Comparison of ENCODE assay signal across 15 cellular contexts in genomic region chr7:96823274-96823673, GRCh38.
A peak's percentile ranks its signal among the peaks of the same experiment; 100 is the strongest.
DNase-seq lines count a peak whose midpoint lies in the region; ATAC-seq and TF ChIP-seq lines count a peak whose summit lies in the region.
"Had no signal": no experiment of that assay in that cellular context is flagged by ENCODE, and none has a peak within 500 bp of the region (broad histone marks: within the 10 kb centered on the region; RNA-seq: fewer than 3 reads in every experiment).

No MANE protein-coding gene starts in this region.

- DNase-seq in CD1c-positive myeloid dendritic cell (ENCODE audit: extremely low spot score), result peak; percentile 4
- DNase-seq in inferior parietal cortex (ENCODE audit: extremely low spot score), result peak; percentile 49
- DNase-seq in stimulated activated naive CD4-positive, alpha-beta T cell treated with Interleukin-2 at 50 U/mL for 16 hours (lab: John Stamatoyannopoulos, UW), result no peak
- no peak for DNase-seq in right atrium auricular region (ENCODE audit: low spot score)
- no peak for DNase-seq in vagina (ENCODE audit: extremely low spot score in 2 of 2)
- DNase-seq: activated CD4-positive, CD25-positive, alpha-beta regulatory T cell; CD8-positive, alpha-beta memory T cell; islet precursor cell; NCI-H187 treated with DMSO at 0.1 percent for 48 hours; RPMI8226; stomach had no signal

- H3K36me3 ChIP-seq in right atrium auricular region (no peaks in the 10 kb centered on the region), vagina (no peaks in the 10 kb centered on the region)
- H3K36me3 ChIP-seq: stomach had no signal

- no peak overlapping the region for H3K4me3 Mint-ChIP-seq in activated T-helper 17 cell treated with anti-CD3 and anti-CD28 coated beads, Interleukin-2, amount 50 U/mL, for 72 hours
- H3K4me3 Mint-ChIP-seq in stimulated activated memory B cell treated with anti-CD40 and anti-IgM and Interleukin-4, amounts not matched to agents 10 μg/mL and 1 μg/mL and 100 μg/mL, for 72 hours, result no peak overlapping the region
- H3K4me3 Mint-ChIP-seq: CD8-positive, alpha-beta memory T cell; neural crest cell had no signal

- H3K27ac Mint-ChIP-seq in activated T-helper 17 cell treated with anti-CD3 and anti-CD28 coated beads, Interleukin-2, amount 50 U/mL, for 72 hours, result no peak overlapping the region
- H3K27ac Mint-ChIP-seq in stimulated activated memory B cell treated with anti-CD40 and anti-IgM and Interleukin-4, amounts not matched to agents 10 μg/mL and 1 μg/mL and 100 μg/mL, for 72 hours, result no peak overlapping the region
- H3K27ac Mint-ChIP-seq: CD8-positive, alpha-beta memory T cell had no signal

- H3K27ac ChIP-seq in right atrium auricular region (no peak overlapping the region), vagina (no peak overlapping the region)
- H3K27ac ChIP-seq: stomach had no signal

- H3K9me3 ChIP-seq in right atrium auricular region, result no peaks in the 10 kb centered on the region
- no peaks in the 10 kb centered on the region for H3K9me3 ChIP-seq in vagina
- H3K9me3 ChIP-seq: stomach had no signal

- no peaks in the 10 kb centered on the region for H3K27me3 ChIP-seq in right atrium auricular region
- H3K27me3 ChIP-seq in vagina, result no peaks in the 10 kb centered on the region
- H3K27me3 ChIP-seq: stomach had no signal

- H3K4me1 Mint-ChIP-seq in activated T-helper 17 cell treated with anti-CD3 and anti-CD28 coated beads, Interleukin-2, amount 50 U/mL, for 72 hours, result no peaks in the 10 kb centered on the region
- H3K4me1 Mint-ChIP-seq in stimulated activated memory B cell treated with anti-CD40 and anti-IgM and Interleukin-4, amounts not matched to agents 10 μg/mL and 1 μg/mL and 100 μg/mL, for 72 hours, result no peaks in the 10 kb centered on the region
- H3K4me1 Mint-ChIP-seq: neural crest cell had no signal

- TF ChIP-seq POLR2A in vagina (IDR thresholded peaks at IDR 0.05), result no peak

- ATAC-seq in HG03060 (IDR thresholded peaks at IDR 0.05; ENCODE audit: low read depth, unreplicated experiment), result peak; percentile 70
- peak; percentile 82 for ATAC-seq in activated T-helper 17 cell treated with anti-CD3 and anti-CD28 coated beads, Interleukin-2, amount 50 U/mL, for 72 hours (replicated peaks)
- ATAC-seq in stimulated activated memory B cell treated with anti-CD40 and anti-IgM and Interleukin-4, amounts not matched to agents 10 μg/mL and 1 μg/mL and 100 μg/mL, for 72 hours, result no peak

- no peaks in the 10 kb centered on the region for H3K36me3 Mint-ChIP-seq in activated T-helper 17 cell treated with anti-CD3 and anti-CD28 coated beads, Interleukin-2, amount 50 U/mL, for 72 hours (ENCODE audit: low read depth)
- H3K36me3 Mint-ChIP-seq in stimulated activated memory B cell treated with anti-CD40 and anti-IgM and Interleukin-4, amounts not matched to agents 10 μg/mL and 1 μg/mL and 100 μg/mL, for 72 hours, result no peaks in the 10 kb centered on the region

- H3K4me3 ChIP-seq in right atrium auricular region (no peak overlapping the region), vagina (no peak overlapping the region)
- H3K4me3 ChIP-seq: stomach had no signal

- no peaks in the 10 kb centered on the region for H3K9me3 Mint-ChIP-seq in activated T-helper 17 cell treated with anti-CD3 and anti-CD28 coated beads, Interleukin-2, amount 50 U/mL, for 72 hours
- peaks cover 3% of the 10 kb centered on the region for H3K9me3 Mint-ChIP-seq in stimulated activated memory B cell treated with anti-CD40 and anti-IgM and Interleukin-4, amounts not matched to agents 10 μg/mL and 1 μg/mL and 100 μg/mL, for 72 hours
- H3K9me3 Mint-ChIP-seq: neural crest cell had no signal

- intact Hi-C loops in vagina (cut with DNase I), result no loop called here

- H3K27me3 Mint-ChIP-seq in activated T-helper 17 cell treated with anti-CD3 and anti-CD28 coated beads, Interleukin-2, amount 50 U/mL, for 72 hours, result peaks cover 31% of the 10 kb centered on the region
- no peaks in the 10 kb centered on the region for H3K27me3 Mint-ChIP-seq in stimulated activated memory B cell treated with anti-CD40 and anti-IgM and Interleukin-4, amounts not matched to agents 10 μg/mL and 1 μg/mL and 100 μg/mL, for 72 hours

- TF ChIP-seq CTCF in right atrium auricular region (IDR thresholded peaks at IDR 0.05) (no peak), vagina (IDR thresholded peaks at IDR 0.05) (no peak)

- H3K4me1 ChIP-seq in right atrium auricular region, result no peaks in the 10 kb centered on the region
- no peaks in the 10 kb centered on the region for H3K4me1 ChIP-seq in vagina
- H3K4me1 ChIP-seq: stomach had no signal

Comparison
In these comparisons a context has a peak if more than half of its experiments do, and no peak if none do; other contexts are left out.
1. DNase-seq: peak in CD1c-positive myeloid dendritic cell (single experiment) and inferior parietal cortex (single experiment); none in stimulated activated naive CD4-positive, alpha-beta T cell treated with Interleukin-2 at 50 U/mL for 16 hours (single experiment), right atrium auricular region (single experiment) and vagina (0 of 2).